In genomic region chr10:90857635-90858488, GRCh38 we compare ENCODE assay signal across 1 cellular context.
TF ChIP-seq lines count a peak whose summit lies in the region.

Gene HTR7 (minus strand): TSS chr10:90858039. CDS start chr10:90857671, 368 bp downstream.

TF ChIP-seq in HEK293, 187 proteins besides CTCF, POLR2A, EP300 and RAD21 (continued from another document):
- TF ChIP-seq, protein P1, sequence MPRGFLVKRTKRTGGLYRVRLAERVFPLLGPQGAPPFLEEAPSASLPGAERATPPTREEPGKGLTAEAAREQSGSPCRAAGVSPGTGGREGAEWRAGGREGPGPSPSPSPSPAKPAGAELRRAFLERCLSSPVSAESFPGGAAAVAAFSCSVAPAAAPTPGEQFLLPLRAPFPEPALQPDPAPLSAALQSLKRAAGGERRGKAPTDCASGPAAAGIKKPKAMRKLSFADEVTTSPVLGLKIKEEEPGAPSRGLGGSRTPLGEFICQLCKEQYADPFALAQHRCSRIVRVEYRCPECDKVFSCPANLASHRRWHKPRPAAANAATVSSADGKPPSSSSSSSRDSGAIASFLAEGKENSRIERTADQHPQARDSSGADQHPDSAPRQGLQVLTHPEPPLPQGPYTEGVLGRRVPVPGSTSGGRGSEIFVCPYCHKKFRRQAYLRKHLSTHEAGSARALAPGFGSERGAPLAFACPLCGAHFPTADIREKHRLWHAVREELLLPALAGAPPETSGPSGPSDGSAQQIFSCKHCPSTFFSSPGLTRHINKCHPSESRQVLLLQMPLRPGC (tag by site-specific recombination; IDR thresholded peaks at IDR 0.05): no peak
- TF ChIP-seq ZNF792 (tag by site-specific recombination; IDR thresholded peaks at IDR 0.05) (no peak), ZBTB26 (tag by site-specific recombination; optimal IDR thresholded peaks at IDR 0.05) (peak; percentile 62), WT1 (tag by site-specific recombination; IDR thresholded peaks at IDR 0.05) (no peak), ZNF654 (tag by site-specific recombination; IDR thresholded peaks at IDR 0.05; ENCODE audit: low read depth) (no peak), ZNF19 (tag by site-specific recombination; IDR thresholded peaks at IDR 0.05; ENCODE audit: low read depth) (no peak), ZBTB44 (tag by site-specific recombination; IDR thresholded peaks at IDR 0.05) (no peak), KLF8 (tag by site-specific recombination; IDR thresholded peaks at IDR 0.05) (no peak), ZNF660 (tag by site-specific recombination; IDR thresholded peaks at IDR 0.05) (peak; percentile 80), ZNF677 (tag by site-specific recombination; IDR thresholded peaks at IDR 0.05) (0 out of 2 replicates have a peak, but pooled peaks have one; percentile 3), ZBTB20 (tag by site-specific recombination; IDR thresholded peaks at IDR 0.05) (peak; percentile 90), ZNF416 (tag by site-specific recombination; IDR thresholded peaks at IDR 0.05) (no peak), ZBTB10 (tag by site-specific recombination; IDR thresholded peaks at IDR 0.05) (no peak), ZNF580 (tag by site-specific recombination; IDR thresholded peaks at IDR 0.05) (no peak), KLF9 (tag by site-specific recombination; IDR thresholded peaks at IDR 0.05; ENCODE audit: low read depth) (no peak), ZNF596 (tag by site-specific recombination; IDR thresholded peaks at IDR 0.05) (0 out of 2 replicates have a peak, but pooled peaks have one; percentile 5), ZNF600 (tag by site-specific recombination; IDR thresholded peaks at IDR 0.05) (no peak), ZNF274 (IDR thresholded peaks at IDR 0.05; ENCODE audit: low read length) (no peak), ZNF274 (tag by site-specific recombination; IDR thresholded peaks at IDR 0.05; ENCODE audit: borderline replicate concordance) (no peak), IKZF3 (tag by site-specific recombination; IDR thresholded peaks at IDR 0.05) (no peak), ZFHX2 (tag by site-specific recombination; conservative IDR thresholded peaks at IDR 0.05) (peak; percentile 38; the same call in 1 of the 2 replicates), GLIS1 (tag by site-specific recombination; IDR thresholded peaks at IDR 0.05) (peak; percentile 46; the same call in 1 of the 2 replicates), GFI1B (tag by site-specific recombination; IDR thresholded peaks at IDR 0.05) (no peak), ZNF530 (tag by site-specific recombination; IDR thresholded peaks at IDR 0.05; ENCODE audit: low read depth) (no peak), ZNF785 (tag by site-specific recombination; IDR thresholded peaks at IDR 0.05) (no peak), ZNF292 (tag by site-specific recombination; IDR thresholded peaks at IDR 0.05; ENCODE audit: borderline replicate concordance, low read depth) (no peak), HOXD13 (CRISPR knock-in tag; IDR thresholded peaks at IDR 0.05; ENCODE audit: borderline replicate concordance) (no peak), GLIS2 (tag by site-specific recombination; IDR thresholded peaks at IDR 0.05) (0 out of 2 replicates have a peak, but pooled peaks have one; percentile 39), ZNF155 (tag by site-specific recombination; IDR thresholded peaks at IDR 0.05) (no peak), ZFP69B (tag by site-specific recombination; IDR thresholded peaks at IDR 0.05) (no peak), SETDB1 (IDR thresholded peaks at IDR 0.05; ENCODE audit: insufficient read length, low read length) (no peak), ZNF354C (tag by site-specific recombination; IDR thresholded peaks at IDR 0.05; ENCODE audit: borderline replicate concordance, low read depth) (no peak), ZNF341 (tag by site-specific recombination; IDR thresholded peaks at IDR 0.05; ENCODE audit: low read depth) (no peak), ZNF211 (tag by site-specific recombination; IDR thresholded peaks at IDR 0.05; ENCODE audit: low read depth) (no peak), FEZF1 (tag by site-specific recombination; IDR thresholded peaks at IDR 0.05) (no peak), OSR2 (tag by site-specific recombination; IDR thresholded peaks at IDR 0.05) (no peak), SP7 (tag by site-specific recombination; IDR thresholded peaks at IDR 0.05) (0 out of 2 replicates have a peak, but pooled peaks have one; percentile 18), ZNF624 (tag by site-specific recombination; IDR thresholded peaks at IDR 0.05) (no peak), ZNF626 (tag by site-specific recombination; IDR thresholded peaks at IDR 0.05) (no peak; the same call in 1 of the 2 replicates), ZFP37 (tag by site-specific recombination; IDR thresholded peaks at IDR 0.05) (no peak), HOXA7 (CRISPR knock-in tag; IDR thresholded peaks at IDR 0.05; ENCODE audit: borderline replicate concordance) (no peak), ZNF571 (tag by site-specific recombination; IDR thresholded peaks at IDR 0.05) (no peak), ZSCAN30 (tag by site-specific recombination; IDR thresholded peaks at IDR 0.05) (peak; percentile 84)
- TF ChIP-seq, protein P2, sequence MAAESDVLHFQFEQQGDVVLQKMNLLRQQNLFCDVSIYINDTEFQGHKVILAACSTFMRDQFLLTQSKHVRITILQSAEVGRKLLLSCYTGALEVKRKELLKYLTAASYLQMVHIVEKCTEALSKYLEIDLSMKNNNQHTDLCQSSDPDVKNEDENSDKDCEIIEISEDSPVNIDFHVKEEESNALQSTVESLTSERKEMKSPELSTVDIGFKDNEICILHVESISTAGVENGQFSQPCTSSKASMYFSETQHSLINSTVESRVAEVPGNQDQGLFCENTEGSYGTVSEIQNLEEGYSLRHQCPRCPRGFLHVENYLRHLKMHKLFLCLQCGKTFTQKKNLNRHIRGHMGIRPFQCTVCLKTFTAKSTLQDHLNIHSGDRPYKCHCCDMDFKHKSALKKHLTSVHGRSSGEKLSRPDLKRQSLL (tag by site-specific recombination; IDR thresholded peaks at IDR 0.05): no peak
